8 cellular contexts compared by ENCODE assay signal in the genomic region with DNA sequence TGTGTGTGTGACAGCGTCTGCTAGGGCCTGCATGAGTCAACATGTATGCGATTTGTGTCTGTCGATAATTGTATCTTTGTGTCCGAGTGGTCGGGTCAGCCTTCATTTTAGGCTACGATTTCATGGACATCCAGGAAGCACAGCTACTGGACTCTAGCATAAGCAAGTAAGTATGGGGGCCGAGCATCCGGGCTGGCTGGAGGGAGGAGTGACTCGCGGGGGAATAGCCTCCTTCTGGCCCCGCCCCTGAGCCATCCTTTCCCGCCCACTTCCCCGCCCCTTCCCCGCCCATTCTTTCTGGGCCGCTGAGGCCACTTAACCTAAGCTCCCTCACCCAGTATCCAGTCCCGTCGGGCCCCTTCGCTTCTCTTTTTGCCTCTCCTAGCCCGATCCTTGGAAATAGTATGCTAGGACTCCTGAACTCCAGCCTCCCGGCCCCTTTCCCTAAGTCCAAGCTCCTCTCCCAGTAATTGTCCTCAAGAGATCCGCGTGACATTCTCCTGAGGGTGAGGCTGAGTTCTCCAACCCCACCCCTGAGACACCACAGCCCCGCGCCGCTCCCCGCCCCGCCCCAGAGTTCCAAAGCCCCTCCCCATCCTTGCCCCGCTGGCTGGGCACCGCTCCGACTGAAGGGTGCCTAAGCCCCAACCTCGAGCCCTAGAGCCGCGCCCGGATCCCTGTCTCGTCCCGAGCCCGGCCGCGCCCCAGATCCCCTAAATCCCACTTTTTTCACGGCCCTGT. TPM values are rescaled to one million over a fixed set of nuclear protein-coding genes. Genes with fewer than 3 reads are reported as not detected.
DNase-seq lines count a peak whose midpoint lies in the region; ATAC-seq and TF ChIP-seq lines count a peak whose summit lies in the region.

No MANE protein-coding gene starts in this region.

- peak overlapping the region; percentile 67 to 88 (median 75) for H3K27ac ChIP-seq in BLaER1 treated with 17β-estradiol and CSF1 and Interleukin-3, amounts not matched to agents 10 nM and 100 nM
- H3K27ac ChIP-seq in adrenal gland (peak overlapping the region; percentile 82 to 95 (median 90)), upper lobe of right lung (peak overlapping the region; percentile 96)

- H3K36me3 ChIP-seq in BLaER1 treated with 17β-estradiol and CSF1 and Interleukin-3, amounts not matched to agents 10 nM and 100 nM = peaks cover 0 to 28% (median 0%) of the 10 kb centered on the region in 11 experiments; a peak in 5 of 22 replicates
- peaks cover 0 to 39% of the 10 kb centered on the region in 2 donors for H3K36me3 ChIP-seq in adrenal gland (replicated peaks in 1 of 2)
- peaks cover 42% of the 10 kb centered on the region for H3K36me3 ChIP-seq in upper lobe of right lung

- peak; percentile 40 for ATAC-seq in GM21447 (IDR thresholded peaks at IDR 0.05; ENCODE audit: unreplicated experiment)
- ATAC-seq in left cardiac atrium = peak; percentile 82 to 84
- peak; percentile 79 for ATAC-seq in upper lobe of right lung

- peak overlapping the region; percentile 76 to 87 (median 83) for H3K9ac ChIP-seq in BLaER1 treated with 17β-estradiol and CSF1 and Interleukin-3, amounts not matched to agents 10 nM and 100 nM

- peak overlapping the region; percentile 65 to 84 (median 70) for H3K4me3 ChIP-seq in BLaER1 treated with 17β-estradiol and CSF1 and Interleukin-3, amounts not matched to agents 10 nM and 100 nM
- H3K4me3 ChIP-seq in adrenal gland (peak overlapping the region; percentile 25 to 90 (median 36)), upper lobe of right lung (peak overlapping the region; percentile 75)

- DNase-seq in NCI-H1105 treated with DMSO at 0.1 percent for 48 hours (lab: John Stamatoyannopoulos, UW) = peak; percentile 86
- DNase-seq in T follicular helper cell (ENCODE audit: low read depth) = peak; percentile 69
- peak; percentile 88 to 95 (median 90) for DNase-seq in adrenal gland
- DNase-seq in left cardiac atrium = peak; percentile 91
- DNase-seq in posterior cingulate gyrus = peak; percentile 70 to 98 (median 82)
- peak; percentile 94 for DNase-seq in upper lobe of right lung

- H3K27me3 ChIP-seq in BLaER1 treated with 17β-estradiol and CSF1 and Interleukin-3, amounts not matched to agents 10 nM and 100 nM = peaks cover 0 to 7% (median 3%) of the 10 kb centered on the region in 11 experiments; a peak in 7 of 22 replicates
- no peaks in the 10 kb centered on the region for H3K27me3 ChIP-seq in adrenal gland
- H3K27me3 ChIP-seq in upper lobe of right lung = no peaks in the 10 kb centered on the region

- TF ChIP-seq CTCF in adrenal gland (IDR thresholded peaks at IDR 0.05) (no peak), upper lobe of right lung (IDR thresholded peaks at IDR 0.05) (no peak)

- peak in 1 of 2 donors; percentile 73 for TF ChIP-seq POLR2A in adrenal gland (IDR thresholded peaks at IDR 0.05)

- H4K20me1 ChIP-seq in BLaER1 treated with 17β-estradiol and CSF1 and Interleukin-3, amounts not matched to agents 10 nM and 100 nM = peaks cover 0 to 17% (median 0%) of the 10 kb centered on the region in 11 experiments; a peak in 2 of 22 replicates

- H3K4me2 ChIP-seq in BLaER1 treated with 17β-estradiol and CSF1 and Interleukin-3, amounts not matched to agents 10 nM and 100 nM = peak overlapping the region; percentile 88 to 100 (median 96)

- intact Hi-C loops in adrenal gland (cut with DNase I) (no loop called here), left cardiac atrium (cut with DNase I) (no loop called here), posterior cingulate gyrus (cut with DNase I) (no loop called here), upper lobe of right lung (cut with DNase I) (no loop called here)

- peaks cover 55 to 79% (median 71%) of the 10 kb centered on the region in 10 experiments for H3K4me1 ChIP-seq in BLaER1 treated with 17β-estradiol and CSF1 and Interleukin-3, amounts not matched to agents 10 nM and 100 nM
- H3K4me1 ChIP-seq in adrenal gland (replicated peaks in 1 of 2) = peaks cover 6 to 23% of the 10 kb centered on the region in 2 donors
- H3K4me1 ChIP-seq in upper lobe of right lung = peaks cover 40% of the 10 kb centered on the region

- 2 to 3% (median 3%) methylated on average over 28 to 40 of the region's 40 CpGs for WGBS in adrenal gland, 4 donors

- H3K9me3 ChIP-seq in BLaER1 treated with 17β-estradiol and CSF1 and Interleukin-3, amounts not matched to agents 10 nM and 100 nM (replicated peaks in 1 of 11) = no peaks in the 10 kb centered on the region
- H3K9me3 ChIP-seq in adrenal gland (replicated peaks in 1 of 3) (no peaks in the 10 kb centered on the region), upper lobe of right lung (no peaks in the 10 kb centered on the region)

RNA-seq across cellular contexts. Expression of a gene that starts 1.2 kb away (rescaled TPM):
- 10 to 100 TPM; 10.5 to 48.2 (median 26.6) TPM for total RNA-seq in adrenal gland
- 100 to 1,000 TPM in 1 of 3 donors, 10 to 100 TPM in 2; 14.2 to 136 (median 83.9) TPM for polyA plus RNA-seq in adrenal gland
- 10 to 100 TPM; 51.5 to 64.2 TPM for total RNA-seq in left cardiac atrium
- 144 TPM for total RNA-seq in upper lobe of right lung

RNA-seq across cellular contexts. Expression of a gene that starts 9.1 kb away (rescaled TPM):
- 10 to 100 TPM; 14.8 to 83.3 (median 44.8) TPM for total RNA-seq in adrenal gland
- 10 to 100 TPM; 17.0 to 72.8 (median 23.2) TPM for polyA plus RNA-seq in adrenal gland
- 10 to 100 TPM; 14.2 to 24.5 TPM for total RNA-seq in left cardiac atrium
- 826 TPM for total RNA-seq in upper lobe of right lung

RNA-seq across cellular contexts. Expression of a gene that starts 17.6 kb away (rescaled TPM):
- total RNA-seq in adrenal gland (1 to 10 TPM in 1 of 8 donors, under 1 TPM in 2, not detected in 5; 0.18 to 2.6 (median 0.65) TPM), left cardiac atrium (not detected), upper lobe of right lung (1.2 TPM)
- under 1 TPM in 2 of 3 donors, not detected in 1; 0.13 to 0.16 TPM for polyA plus RNA-seq in adrenal gland

RNA-seq across cellular contexts. Expression of a gene that starts 23.7 kb away (rescaled TPM):
- total RNA-seq in adrenal gland (1 to 10 TPM in 3 of 8 donors, under 1 TPM in 4, not detected in 1; 0.43 to 2.0 (median 0.99) TPM), left cardiac atrium (1 to 10 TPM in 1 of 2 donors, under 1 TPM in 1; 0.81 to 2.4 TPM), upper lobe of right lung (30.6 TPM)
- 10 to 100 TPM in 1 of 3 donors, 1 to 10 TPM in 1, not detected in 1; 3.0 to 10.9 TPM for polyA plus RNA-seq in adrenal gland

RNA-seq across cellular contexts. Expression of a gene that starts 26.9 kb away (rescaled TPM):
- total RNA-seq in adrenal gland (1 to 10 TPM in 2 of 8 donors, under 1 TPM in 1, not detected in 5; 0.19 to 2.0 (median 1.1) TPM), left cardiac atrium (10 to 100 TPM in 1 of 2 donors, 1 to 10 TPM in 1; 1.7 to 12.4 TPM), upper lobe of right lung (0.90 TPM)
- polyA plus RNA-seq in adrenal gland = 1 to 10 TPM in 1 of 3 donors, under 1 TPM in 2; 0.40 to 1.0 (median 0.64) TPM

Comparison
In these comparisons a context has a peak if more than half of its experiments do, and no peak if none do; other contexts are left out.
1. Peak in every context shown above with its lines: DNase-seq, ATAC-seq, H3K4me3 ChIP-seq and H3K27ac ChIP-seq.